In the genomic region with DNA sequence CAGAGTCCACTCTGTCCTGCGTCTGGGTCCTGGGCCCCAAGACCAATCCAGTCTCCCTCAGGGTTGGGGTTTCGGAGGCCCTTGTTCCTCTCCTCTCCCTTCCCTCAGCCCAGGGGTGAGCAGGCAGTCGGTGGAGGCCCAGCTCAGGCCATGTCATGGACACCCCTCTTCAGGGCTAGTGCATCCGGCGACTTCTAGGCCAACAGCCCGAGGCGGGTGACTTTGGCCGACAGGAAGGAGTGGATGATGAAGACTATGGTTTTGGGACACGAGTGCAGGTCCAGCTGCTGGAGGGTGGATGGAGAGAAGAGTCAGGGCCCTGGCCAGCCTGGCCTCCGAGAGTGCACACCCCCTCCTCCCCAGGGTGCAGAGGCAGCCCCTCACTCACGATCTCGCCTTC, we compare ENCODE assay signal across 26 cellular contexts. TPM values are rescaled to one million over a fixed set of nuclear protein-coding genes. Genes with fewer than 3 reads are reported as not detected.
DNase-seq lines count a peak whose midpoint lies in the region; ATAC-seq and TF ChIP-seq lines count a peak whose summit lies in the region.
"Had no signal": no experiment of that assay in that cellular context is flagged by ENCODE, and none has a peak within 500 bp of the region (broad histone marks: within the 10 kb centered on the region; RNA-seq: fewer than 3 reads in every experiment).

No MANE protein-coding gene starts in this region.

- H3K36me3 ChIP-seq in CD4-positive, CD25-positive, alpha-beta regulatory T cell (ENCODE audit: control insufficient read depth, insufficient read depth, low read length), result no peaks in the 10 kb centered on the region
- H3K36me3 ChIP-seq in OCI-LY7 (ENCODE audit: insufficient read depth, low read length) (peaks cover 80% of the 10 kb centered on the region), rectal smooth muscle tissue (ENCODE audit: control insufficient read depth, insufficient read depth, low read length) (peaks cover 20% of the 10 kb centered on the region), hepatocyte (replicated peaks; ENCODE audit: insufficient read depth, low read depth) (no peaks in the 10 kb centered on the region)

- CTCF ChIA-PET in OCI-LY7 (lab: Charles Lee; ENCODE audit: unreplicated experiment), result no interaction called here

- BruUV-seq in OCI-LY7 (replicated peaks; lab: Mats Ljungman, UMichigan), result TSS peak; percentile 74

- no peak for DNase-seq in CD4-positive, CD25-positive, alpha-beta regulatory T cell
- DNase-seq in OCI-LY7 (ENCODE audit: low spot score) (no peak), dorsolateral prefrontal cortex (no peak), hepatocyte (ENCODE audit: low spot score) (no peak), mucosa of gallbladder (ENCODE audit: low spot score) (no peak), A172 (ENCODE audit: low spot score) (no peak)
- DNase-seq: activated CD4-positive, alpha-beta T cell treated with anti-CD3 and anti-CD28 coated beads, Interleukin-2, amount 10 ng/mL, durations not matched to agents 24 days and 14 days; activated CD8-positive, alpha-beta memory T cell treated with anti-CD3 and anti-CD28 coated beads, Interleukin-2, amount 10 ng/mL, durations not matched to agents 7 days and 5 days; activated naive CD4-positive, alpha-beta T cell treated with anti-CD3 and anti-CD28 coated beads, Interleukin-2, amount 10 ng/mL, durations not matched to agents 7 days and 5 days; activated T-cell treated with anti-CD3 and anti-CD28 coated beads, Interleukin-2, amount 50 U/mL, for 72 hours; amniotic stem cell; C1 segment of cervical spinal cord; cortex of kidney; DMS79; esophagus squamous epithelium; foreskin melanocyte; GF-D8; HCEC 1CT; left cardiac atrium; mammary epithelial cell; NCI-H1436; NCI-H748 treated with DMSO at 0.1 percent for 48 hours; stimulated activated CD8-positive, alpha-beta memory T cell treated with anti-CD3 and anti-CD28 coated beads, Interleukin-4, amount 100 ng/mL, for 48 hours had no signal

- ATAC-seq in CD4-positive, CD25-positive, alpha-beta regulatory T cell (ENCODE audit: low read depth in 2 of 2), result no peak
- no peak for ATAC-seq in HG03521 (IDR thresholded peaks at IDR 0.05; ENCODE audit: unreplicated experiment)
- ATAC-seq: activated CD8-positive, alpha-beta memory T cell treated with anti-CD3 and anti-CD28 coated beads, Interleukin-2, amount 10 ng/mL, durations not matched to agents 7 days and 5 days; activated T-cell treated with anti-CD3 and anti-CD28 coated beads, Interleukin-2, amount 50 U/mL, for 72 hours; left cardiac atrium had no signal

- H3K4me1 ChIP-seq in CD4-positive, CD25-positive, alpha-beta regulatory T cell (ENCODE audit: control insufficient read depth, insufficient read depth, low read length, poor library complexity, severe bottlenecking), result peaks cover 3% of the 10 kb centered on the region
- H3K4me1 ChIP-seq in OCI-LY7 (ENCODE audit: insufficient read depth, low read length, poor library complexity, severe bottlenecking) (peaks cover 50% of the 10 kb centered on the region), rectal smooth muscle tissue (ENCODE audit: control insufficient read depth, insufficient read depth, low read length) (no peaks in the 10 kb centered on the region), hepatocyte (ENCODE audit: insufficient read depth) (no peaks in the 10 kb centered on the region)
- H3K4me1 ChIP-seq: upper lobe of left lung had no signal

- no peak overlapping the region for H3K4me3 Mint-ChIP-seq in CD4-positive, CD25-positive, alpha-beta regulatory T cell
- H3K4me3 Mint-ChIP-seq: activated CD4-positive, alpha-beta T cell treated with anti-CD3 and anti-CD28 coated beads, Interleukin-2, amount 10 ng/mL, durations not matched to agents 24 days and 14 days; activated CD8-positive, alpha-beta memory T cell treated with anti-CD3 and anti-CD28 coated beads, Interleukin-2, amount 10 ng/mL, durations not matched to agents 7 days and 5 days; activated naive CD4-positive, alpha-beta T cell treated with anti-CD3 and anti-CD28 coated beads, Interleukin-2, amount 10 ng/mL, durations not matched to agents 7 days and 5 days; activated T-cell treated with anti-CD3 and anti-CD28 coated beads, Interleukin-2, amount 50 U/mL, for 72 hours had no signal

- peak overlapping the region; percentile 23 for H3K27ac ChIP-seq in CD4-positive, CD25-positive, alpha-beta regulatory T cell (ENCODE audit: insufficient read depth, low read length, poor library complexity, severe bottlenecking)
- H3K27ac ChIP-seq in OCI-LY7 (ENCODE audit: low read depth, low read length, poor library complexity, severe bottlenecking) (peak overlapping the region; percentile 94), dorsolateral prefrontal cortex (peak overlapping the region in 50 of 59 donors; percentile 6 to 83 (median 64)), rectal smooth muscle tissue (ENCODE audit: low read depth, low read length) (peak overlapping the region; percentile 8), hepatocyte (no peak overlapping the region)
- H3K27ac ChIP-seq: esophagus squamous epithelium, upper lobe of left lung had no signal

- H3K27me3 Mint-ChIP-seq in CD4-positive, CD25-positive, alpha-beta regulatory T cell, result no peaks in the 10 kb centered on the region
- H3K27me3 Mint-ChIP-seq: activated CD4-positive, alpha-beta T cell treated with anti-CD3 and anti-CD28 coated beads, Interleukin-2, amount 10 ng/mL, durations not matched to agents 24 days and 14 days; activated CD8-positive, alpha-beta memory T cell treated with anti-CD3 and anti-CD28 coated beads, Interleukin-2, amount 10 ng/mL, durations not matched to agents 7 days and 5 days; activated naive CD4-positive, alpha-beta T cell treated with anti-CD3 and anti-CD28 coated beads, Interleukin-2, amount 10 ng/mL, durations not matched to agents 7 days and 5 days had no signal

- intact Hi-C loops in OCI-LY7 (cut with micrococcal nuclease; ENCODE audit: unreplicated experiment) (loop anchor here (2.0 kb wide), 1 partner anchor 36 kb away; no protein-coding TSS in a partner anchor), dorsolateral prefrontal cortex (cut with DNase I) (no loop called here)

- no peaks in the 10 kb centered on the region for H3K27me3 ChIP-seq in CD4-positive, CD25-positive, alpha-beta regulatory T cell (ENCODE audit: control insufficient read depth, insufficient read depth, low read length)
- H3K27me3 ChIP-seq in dorsolateral prefrontal cortex, result no peaks in the 10 kb centered on the region
- H3K27me3 ChIP-seq in rectal smooth muscle tissue (ENCODE audit: control insufficient read depth, insufficient read depth, low read length), result no peaks in the 10 kb centered on the region
- H3K27me3 ChIP-seq in hepatocyte, result no peaks in the 10 kb centered on the region
- H3K27me3 ChIP-seq: esophagus squamous epithelium, upper lobe of left lung had no signal

- H3K4me2 ChIP-seq in OCI-LY7 (ENCODE audit: low read length) (peak overlapping the region; percentile 82), hepatocyte (no peak overlapping the region)

- no peaks in the 10 kb centered on the region for H3K9me3 Mint-ChIP-seq in CD4-positive, CD25-positive, alpha-beta regulatory T cell
- H3K9me3 Mint-ChIP-seq: activated CD4-positive, alpha-beta T cell treated with anti-CD3 and anti-CD28 coated beads, Interleukin-2, amount 10 ng/mL, durations not matched to agents 24 days and 14 days; activated naive CD4-positive, alpha-beta T cell treated with anti-CD3 and anti-CD28 coated beads, Interleukin-2, amount 10 ng/mL, durations not matched to agents 7 days and 5 days; activated T-cell treated with anti-CD3 and anti-CD28 coated beads, Interleukin-2, amount 50 U/mL, for 72 hours had no signal

- H3K9ac ChIP-seq in rectal smooth muscle tissue (ENCODE audit: low read length), result no peak overlapping the region

- H3K4me3 ChIP-seq in CD4-positive, CD25-positive, alpha-beta regulatory T cell (ENCODE audit: low read depth, low read length), result no peak overlapping the region
- H3K4me3 ChIP-seq in OCI-LY7 (ENCODE audit: low read depth, low read length, poor library complexity, severe bottlenecking) (peak overlapping the region; percentile 60), dorsolateral prefrontal cortex (no peak overlapping the region), rectal smooth muscle tissue (ENCODE audit: low read length) (no peak overlapping the region), hepatocyte (no peak overlapping the region)
- H3K4me3 ChIP-seq: esophagus squamous epithelium, upper lobe of left lung had no signal

- H3K36me3 Mint-ChIP-seq in CD4-positive, CD25-positive, alpha-beta regulatory T cell, result peaks cover 20% of the 10 kb centered on the region

- no peaks in the 10 kb centered on the region for H3K9me2 ChIP-seq in OCI-LY7 (ENCODE audit: insufficient read depth, low read length)
- no peaks in the 10 kb centered on the region for H3K9me2 ChIP-seq in hepatocyte (replicated peaks; ENCODE audit: insufficient read depth)

- H3K27ac Mint-ChIP-seq in CD4-positive, CD25-positive, alpha-beta regulatory T cell, result no peak overlapping the region
- H3K27ac Mint-ChIP-seq: activated CD4-positive, alpha-beta T cell treated with anti-CD3 and anti-CD28 coated beads, Interleukin-2, amount 10 ng/mL, durations not matched to agents 24 days and 14 days; activated CD8-positive, alpha-beta memory T cell treated with anti-CD3 and anti-CD28 coated beads, Interleukin-2, amount 10 ng/mL, durations not matched to agents 7 days and 5 days; activated T-cell treated with anti-CD3 and anti-CD28 coated beads, Interleukin-2, amount 50 U/mL, for 72 hours had no signal

- POLR2A ChIA-PET in OCI-LY7 (lab: Charles Lee), result interaction anchor here (1.9 kb wide), 1 partner anchor 33 kb away, joined by 7 read pairs; no protein-coding TSS in a partner anchor

- 92% methylated on average over 12 of the region's 12 CpGs for WGBS in hepatocyte (ENCODE audit: low lambda C conversion rate, missing lambda C conversion rate)

- no peak overlapping the region for H2AFZ ChIP-seq in OCI-LY7 (ENCODE audit: low read length)
- H2AFZ ChIP-seq in hepatocyte, result no peak overlapping the region

- H3K9me3 ChIP-seq in CD4-positive, CD25-positive, alpha-beta regulatory T cell (ENCODE audit: control insufficient read depth in 2 of 2, low read length in 2 of 2), result no peaks in the 10 kb centered on the region
- H3K9me3 ChIP-seq in OCI-LY7 (ENCODE audit: low read length) (no peaks in the 10 kb centered on the region), hepatocyte (ENCODE audit: low read depth) (no peaks in the 10 kb centered on the region)
- H3K9me3 ChIP-seq: esophagus squamous epithelium, upper lobe of left lung had no signal

- H4K20me1 ChIP-seq in OCI-LY7 (ENCODE audit: insufficient read depth, low read length) (no peaks in the 10 kb centered on the region), hepatocyte (ENCODE audit: insufficient read depth, poor library complexity, severe bottlenecking) (no peaks in the 10 kb centered on the region)

- no peak for TF ChIP-seq CTCF in OCI-LY7 (conservative IDR thresholded peaks at IDR 0.05; ENCODE audit: low read length)
- TF ChIP-seq CTCF in dorsolateral prefrontal cortex (IDR thresholded peaks at IDR 0.05 in 54 of 56, conservative IDR thresholded peaks at IDR 0.05 in 2 of 56; ENCODE audit: low read depth in 1 of 56, partially characterized antibody in 56 of 56), result no peak
- TF ChIP-seq CTCF in hepatocyte (IDR thresholded peaks at IDR 0.05; ENCODE audit: poor library complexity), result no peak

- peaks cover 7 to 23% (median 11%) of the 10 kb centered on the region in 4 donors for H3K4me1 Mint-ChIP-seq in CD4-positive, CD25-positive, alpha-beta regulatory T cell
- H3K4me1 Mint-ChIP-seq: activated CD4-positive, alpha-beta T cell treated with anti-CD3 and anti-CD28 coated beads, Interleukin-2, amount 10 ng/mL, durations not matched to agents 24 days and 14 days had no signal

- H3K79me2 ChIP-seq in OCI-LY7 (ENCODE audit: insufficient read depth, low read depth, low read length) (peaks cover 31% of the 10 kb centered on the region; the same call in 1 of the 2 replicates), hepatocyte (no peaks in the 10 kb centered on the region)

RNA-seq across cellular contexts. Expression of gene CDK5RAP1, which starts 7.0 kb away (rescaled TPM):
- 48.0 TPM for total RNA-seq in CD4-positive, CD25-positive, alpha-beta regulatory T cell
- polyA plus RNA-seq in CD4-positive, CD25-positive, alpha-beta regulatory T cell, result 10 to 100 TPM; 31.4 to 37.6 (median 34.6) TPM
- 32.1 and 41.2 TPM in 2 replicates for total RNA-seq in OCI-LY7 (2014; rRNA removed; shearing (Covaris generic))
- total RNA-seq in OCI-LY7 (2022) (45.4 and 49.4 TPM in 2 replicates), dorsolateral prefrontal cortex (10 to 100 TPM; 30.0 to 60.3 (median 42.9) TPM), hepatocyte (22.4 and 35.6 TPM in 2 replicates), mucosa of gallbladder (18.7 TPM)
- polyA plus RNA-seq in hepatocyte, result 52.2 and 63.1 TPM in 2 replicates
- total RNA-seq in A172 (2014; rRNA removed; shearing (Covaris generic)), result 54.3 and 94.3 TPM in 2 replicates

RNA-seq across cellular contexts. Expression of gene SNTA1, which starts 35.2 kb away (rescaled TPM):
- 6.2 TPM for total RNA-seq in CD4-positive, CD25-positive, alpha-beta regulatory T cell
- 1 to 10 TPM; 3.8 to 8.0 (median 4.9) TPM for polyA plus RNA-seq in CD4-positive, CD25-positive, alpha-beta regulatory T cell
- 44.8 and 46.5 TPM in 2 replicates for total RNA-seq in OCI-LY7 (2014; rRNA removed; shearing (Covaris generic))
- 36.6 and 42.1 TPM in 2 replicates for total RNA-seq in OCI-LY7 (2022)
- total RNA-seq in dorsolateral prefrontal cortex, result 100 to 1,000 TPM in 12 of 120 experiments, 10 to 100 TPM in 108; 35.4 to 180 (median 77.4) TPM
- total RNA-seq in hepatocyte, result 24.5 and 28.0 TPM in 2 replicates
- 24.0 and 24.6 TPM in 2 replicates for polyA plus RNA-seq in hepatocyte
- total RNA-seq in mucosa of gallbladder, result 13.0 TPM
- total RNA-seq in A172 (2014; rRNA removed; shearing (Covaris generic)), result 60.7 and 70.7 TPM in 2 replicates
